ENCODE assay signal across 10 cellular contexts in the genomic region with DNA sequence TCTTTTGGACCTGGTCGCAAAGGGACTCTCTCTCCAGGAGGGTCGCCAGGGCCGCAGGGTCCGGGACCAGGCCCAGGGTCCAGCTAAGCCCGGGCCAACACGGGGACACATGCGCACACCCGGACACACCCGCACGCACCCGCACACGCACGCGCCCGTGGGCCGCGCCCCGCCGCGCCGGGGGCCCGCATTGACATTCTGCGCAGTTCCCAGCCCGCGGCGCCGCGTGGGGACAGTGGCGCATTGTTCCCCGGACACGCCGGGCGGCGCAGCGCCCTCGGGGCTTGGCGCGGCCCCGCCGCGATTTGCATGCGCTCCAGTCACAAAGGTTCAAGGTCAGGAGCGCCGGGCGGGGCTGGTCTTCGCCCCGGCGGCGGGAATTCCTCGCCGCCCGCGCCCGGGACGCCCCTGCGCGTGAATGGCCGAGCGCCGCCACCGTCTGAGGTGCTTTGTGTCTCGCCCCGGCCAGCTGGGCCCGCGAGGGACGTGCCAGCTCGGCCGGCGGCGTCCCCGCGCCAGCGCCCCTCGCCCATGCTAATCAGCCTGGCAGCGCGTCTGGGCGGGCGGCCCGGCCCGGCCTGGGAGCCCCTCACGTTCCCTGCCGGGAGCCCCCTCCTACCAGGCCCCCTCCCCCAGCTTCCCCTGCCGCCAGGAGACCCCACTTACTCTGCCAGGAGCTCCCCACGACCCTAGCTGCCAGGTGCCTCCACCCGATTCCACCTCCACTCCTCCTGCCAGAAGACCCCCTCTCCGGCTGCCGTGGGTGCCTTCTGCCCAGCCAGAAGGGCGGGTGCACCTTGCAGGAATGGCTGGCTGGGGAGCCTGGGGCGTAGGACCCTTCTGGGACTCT. TPM values are rescaled to one million over a fixed set of nuclear protein-coding genes. Genes with fewer than 3 reads are reported as not detected.
DNase-seq lines count a peak whose midpoint lies in the region; ATAC-seq and TF ChIP-seq lines count a peak whose summit lies in the region.
"Had no signal": no experiment of that assay in that cellular context is flagged by ENCODE, and none has a peak within 500 bp of the region (broad histone marks: within the 10 kb centered on the region; RNA-seq: fewer than 3 reads in every experiment).

No MANE protein-coding gene starts in this region.

- H3K27ac ChIP-seq in fibroblast of lung (ENCODE audit: insufficient read depth, low read length) (no peak overlapping the region), upper lobe of right lung (peak overlapping the region; percentile 61)
- H3K27ac ChIP-seq: C4-2B had no signal

- no peaks in the 10 kb centered on the region for H3K9me3 Mint-ChIP-seq in activated CD4-positive, alpha-beta T cell treated with anti-CD3 and anti-CD28 coated beads for 36 hours (ENCODE audit: low read depth)
- H3K9me3 Mint-ChIP-seq in naive B cell = no peaks in the 10 kb centered on the region
- H3K9me3 Mint-ChIP-seq: central memory CD8-positive, alpha-beta T cell had no signal

- H3K4me2 ChIP-seq in fibroblast of lung (ENCODE audit: extremely low read depth, insufficient read depth, low read length) = peak overlapping the region; percentile 66

- H3K4me1 ChIP-seq in fibroblast of lung (ENCODE audit: control insufficient read depth, extremely low read depth, insufficient read depth, low read length) = peaks cover 2% of the 10 kb centered on the region
- H3K4me1 ChIP-seq in upper lobe of right lung = peaks cover 9% of the 10 kb centered on the region

- CTCF ChIA-PET in activated CD4-positive, alpha-beta T cell treated with anti-CD3 and anti-CD28 coated beads for 36 hours (lab: Charles Lee) = interaction anchor here (1.0 to 1.3 kb wide), 3 partner anchors 10 to 21 kb away, joined by 3 to 5 read pairs (median 3); no protein-coding TSS in a partner anchor

- peaks cover 26% of the 10 kb centered on the region for H3K27me3 Mint-ChIP-seq in activated CD4-positive, alpha-beta T cell treated with anti-CD3 and anti-CD28 coated beads for 36 hours
- peaks cover 41 to 56% (median 49%) of the 10 kb centered on the region in 3 donors for H3K27me3 Mint-ChIP-seq in naive B cell

- intact Hi-C loops in activated CD4-positive, alpha-beta T cell treated with anti-CD3 and anti-CD28 coated beads for 36 hours (cut with DNase I, micrococcal nuclease) = no loop called here
- intact Hi-C loops in upper lobe of right lung (cut with DNase I) = no loop called here

- no peaks in the 10 kb centered on the region for H4K20me1 ChIP-seq in fibroblast of lung (ENCODE audit: control insufficient read depth, extremely low read depth, insufficient read depth, low read length)

- H3K4me1 Mint-ChIP-seq in activated CD4-positive, alpha-beta T cell treated with anti-CD3 and anti-CD28 coated beads for 36 hours = peaks cover 4% of the 10 kb centered on the region
- peaks cover 5 to 8% (median 7%) of the 10 kb centered on the region in 3 donors for H3K4me1 Mint-ChIP-seq in naive B cell

- H3K4me3 Mint-ChIP-seq in activated CD4-positive, alpha-beta T cell treated with anti-CD3 and anti-CD28 coated beads for 36 hours = no peak overlapping the region
- H3K4me3 Mint-ChIP-seq in naive B cell = peak overlapping the region in 4 of 8 donors; percentile 35 to 80 (median 73)
- H3K4me3 Mint-ChIP-seq: central memory CD8-positive, alpha-beta T cell had no signal

- no peaks in the 10 kb centered on the region for H3K36me3 Mint-ChIP-seq in activated CD4-positive, alpha-beta T cell treated with anti-CD3 and anti-CD28 coated beads for 36 hours (ENCODE audit: low read depth)
- peaks cover 0 to 10% of the 10 kb centered on the region in 2 donors for H3K36me3 Mint-ChIP-seq in naive B cell

- H3K79me2 ChIP-seq in fibroblast of lung (ENCODE audit: control insufficient read depth, insufficient read depth, low read length) = no peaks in the 10 kb centered on the region

- no peak for ATAC-seq in activated CD4-positive, alpha-beta T cell treated with anti-CD3 and anti-CD28 coated beads for 36 hours
- peak; percentile 74 to 77 for ATAC-seq in naive B cell (ENCODE audit: low read depth in 2 of 2)
- peak; percentile 86 for ATAC-seq in upper lobe of right lung
- no peak for ATAC-seq in HG03025 (IDR thresholded peaks at IDR 0.05; ENCODE audit: low FRiP score, unreplicated experiment)
- ATAC-seq in HG03520 (IDR thresholded peaks at IDR 0.05; ENCODE audit: unreplicated experiment) = no peak

- TF ChIP-seq CTCF in fibroblast of lung (conservative IDR thresholded peaks at IDR 0.05 in 1 of 2, IDR thresholded peaks at IDR 0.05 in 1 of 2; ENCODE audit: low read depth in 1 of 2, low read length in 2 of 2) (no peak), upper lobe of right lung (IDR thresholded peaks at IDR 0.05) (peak; percentile 19)

- H3K36me3 ChIP-seq in fibroblast of lung (ENCODE audit: control insufficient read depth, insufficient read depth, low read length) = no peaks in the 10 kb centered on the region
- H3K36me3 ChIP-seq in upper lobe of right lung = no peaks in the 10 kb centered on the region

- no peak overlapping the region for H3K27ac Mint-ChIP-seq in activated CD4-positive, alpha-beta T cell treated with anti-CD3 and anti-CD28 coated beads for 36 hours
- H3K27ac Mint-ChIP-seq in naive B cell = no peak overlapping the region

- peak; percentile 18 for DNase-seq in activated CD4-positive, alpha-beta T cell treated with anti-CD3 and anti-CD28 coated beads for 36 hours
- DNase-seq in activated CD4-positive, alpha-beta T cell treated with anti-CD3 and anti-CD28 coated beads for 4 hours = no peak
- DNase-seq in fibroblast of lung (ENCODE audit: low read depth in 2 of 2) (no peak), naive B cell (no peak), upper lobe of right lung (peak; percentile 87), NCI-H2029 (lab: John Stamatoyannopoulos, UW) (no peak)

- POLR2A ChIA-PET in activated CD4-positive, alpha-beta T cell treated with anti-CD3 and anti-CD28 coated beads for 36 hours (lab: Charles Lee) = no interaction called here

- peaks cover 9% of the 10 kb centered on the region for H3K27me3 ChIP-seq in fibroblast of lung (ENCODE audit: control insufficient read depth, insufficient read depth, low read length)
- no peaks in the 10 kb centered on the region for H3K27me3 ChIP-seq in upper lobe of right lung

- peak overlapping the region; percentile 62 for H2AFZ ChIP-seq in fibroblast of lung (ENCODE audit: low read length)

- no peaks in the 10 kb centered on the region for H3K9me3 ChIP-seq in fibroblast of lung (ENCODE audit: control insufficient read depth, insufficient read depth, low read depth, low read length)
- H3K9me3 ChIP-seq in upper lobe of right lung = no peaks in the 10 kb centered on the region

- peak overlapping the region; percentile 32 for H3K9ac ChIP-seq in fibroblast of lung (ENCODE audit: insufficient read depth, low read length)

- H3K4me3 ChIP-seq in fibroblast of lung (replicated peaks in 1 of 4; ENCODE audit: control extremely low read depth in 1 of 4, insufficient read depth in 1 of 4, low read depth in 3 of 4, low read length in 4 of 4) = peak overlapping the region in 2 of 4 experiments; percentile 24 to 51
- peak overlapping the region; percentile 52 for H3K4me3 ChIP-seq in upper lobe of right lung

RNA-seq across cellular contexts. Expression of gene WNT7B, which starts 50.5 kb away (rescaled TPM):
- not detected for total RNA-seq in activated CD4-positive, alpha-beta T cell treated with anti-CD3 and anti-CD28 coated beads for 36 hours
- total RNA-seq in fibroblast of lung (under 0.01 and 0.17 TPM in 2 replicates), upper lobe of right lung (5.4 TPM)
- polyA plus RNA-seq in fibroblast of lung (0.17 TPM in 1 of 2 replicates, not detected in the other), naive B cell (ENCODE audit: low read depth in 6 of 6) (under 1 TPM in 2 of 6 donors, not detected in 4; 0.17 to 0.62 TPM)
- polyA plus RNA-seq in fibroblast of lung (2012) = 0.06 and 0.76 TPM in 2 replicates
- 0.41 TPM in 1 of 2 replicates, not detected in the other for polyA minus RNA-seq in fibroblast of lung (ENCODE audit: low replicate concordance)

Comparison
In these comparisons a context has a peak if more than half of its experiments do, and no peak if none do; other contexts are left out.
1. DNase-seq: peak in activated CD4-positive, alpha-beta T cell treated with anti-CD3 and anti-CD28 coated beads for 36 hours (single experiment) and upper lobe of right lung (single experiment); none in activated CD4-positive, alpha-beta T cell treated with anti-CD3 and anti-CD28 coated beads for 4 hours (0 of 2), fibroblast of lung (0 of 2), naive B cell (single experiment) and NCI-H2029 (single experiment).
2. ATAC-seq: peak in naive B cell (2 of 2) and upper lobe of right lung (single experiment); none in activated CD4-positive, alpha-beta T cell treated with anti-CD3 and anti-CD28 coated beads for 36 hours (single experiment), HG03025 (single experiment) and HG03520 (single experiment).